ENCODE assay signal across 12 cellular contexts in the genomic region with DNA sequence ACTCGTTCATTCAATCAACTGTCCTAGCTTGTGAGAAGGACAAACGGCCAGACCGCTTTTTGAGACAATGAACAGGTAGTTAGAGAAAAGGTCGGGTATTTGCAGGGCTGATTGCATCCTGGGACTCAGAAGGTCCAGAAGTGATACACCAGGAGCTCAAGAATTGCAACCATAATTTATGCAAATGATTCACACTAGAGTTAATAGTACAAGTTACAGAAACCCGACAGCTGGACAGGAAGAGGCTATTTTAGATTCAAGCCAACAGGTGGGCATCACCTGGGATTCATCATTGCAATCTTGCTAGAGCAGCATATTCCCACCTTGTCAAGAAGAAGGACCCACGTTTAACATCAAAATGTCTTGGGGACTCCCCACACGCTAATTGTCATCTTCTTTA.
DNase-seq lines count a peak whose midpoint lies in the region; ATAC-seq and TF ChIP-seq lines count a peak whose summit lies in the region.
"Had no signal": no experiment of that assay in that cellular context is flagged by ENCODE, and none has a peak within 500 bp of the region (broad histone marks: within the 10 kb centered on the region; RNA-seq: fewer than 3 reads in every experiment).

No MANE protein-coding gene starts in this region.

- H3K27me3 ChIP-seq in effector memory CD4-positive, alpha-beta T cell (replicated peaks; ENCODE audit: control insufficient read depth, insufficient read depth, low read length, poor library complexity, severe bottlenecking) = no peaks in the 10 kb centered on the region
- no peaks in the 10 kb centered on the region for H3K27me3 ChIP-seq in heart left ventricle

- H3K9me3 ChIP-seq in effector memory CD4-positive, alpha-beta T cell (ENCODE audit: control insufficient read depth, low read length) = no peaks in the 10 kb centered on the region
- no peaks in the 10 kb centered on the region for H3K9me3 ChIP-seq in heart left ventricle

- POLR2A ChIA-PET in activated CD4-positive, alpha-beta memory T cell treated with anti-CD3 and anti-CD28 coated beads for 36 hours (lab: Charles Lee) = interaction anchor here (1.0 to 2.2 kb wide), 3 partner anchors 21 to 28 kb away, joined by 3 to 9 read pairs (median 3); no protein-coding TSS in a partner anchor
- POLR2A ChIA-PET in RWPE1 (lab: Yijun Ruan, JAX; ENCODE audit: low non-redundant PET) = no interaction called here

- H3K4me1 ChIP-seq in effector memory CD4-positive, alpha-beta T cell (ENCODE audit: control insufficient read depth, insufficient read depth, low read length, poor library complexity, severe bottlenecking) = peaks cover 4% of the 10 kb centered on the region
- H3K4me1 ChIP-seq in heart left ventricle = peaks cover 0 to 10% (median 0%) of the 10 kb centered on the region in 12 donors

- no peak for DNase-seq in effector memory CD4-positive, alpha-beta T cell
- DNase-seq in Right ventricle myocardium inferior (ENCODE audit: missing footprints) (no peak), heart left ventricle (no peak), RWPE1 (ENCODE audit: low spot score) (no peak)
- no peak for DNase-seq in activated CD4-positive, alpha-beta memory T cell treated with anti-CD3 and anti-CD28 coated beads for 36 hours
- DNase-seq: activated CD8-positive, alpha-beta T cell treated with anti-CD3 and anti-CD28 coated beads, Interleukin-2, amount 10 ng/mL, durations not matched to agents 7 days and 5 days; stimulated activated CD4-positive, alpha-beta T cell treated with anti-CD3 and anti-CD28 coated beads, Interleukin-15, amount 100 ng/mL, for 24 hours had no signal

- TF ChIP-seq POLR2A in heart left ventricle (IDR thresholded peaks at IDR 0.05) = no peak

- CTCF ChIA-PET in activated CD4-positive, alpha-beta memory T cell treated with anti-CD3 and anti-CD28 coated beads for 36 hours (lab: Charles Lee) = interaction anchor here (1.1 to 13.8 kb wide), 3 partner anchors 10 to 80 kb away, joined by 3 to 270 read pairs (median 5); partner anchors contain the start of gene TNFAIP3
- CTCF ChIA-PET in RWPE1 (lab: Yijun Ruan, JAX) = interaction anchor here (1.5 kb wide), 1 partner anchor 242 kb away, joined by 5 read pairs; no protein-coding TSS in a partner anchor

- WGBS in heart left ventricle, 4 donors = 86 to 90% (median 88%) methylated on average over 7 of the region's 7 CpGs

- intact Hi-C loops in Right ventricle myocardium inferior (cut with DNase I) (no loop called here), heart left ventricle (cut with DNase I) (no loop called here)
- intact Hi-C loops in activated CD4-positive, alpha-beta memory T cell treated with anti-CD3 and anti-CD28 coated beads for 36 hours (cut with micrococcal nuclease) = loop anchor here (1.0 kb wide), 1 partner anchor 25 kb away; no protein-coding TSS in a partner anchor

- TF ChIP-seq CTCF in heart left ventricle (IDR thresholded peaks at IDR 0.05) (no peak), RWPE1 (conservative IDR thresholded peaks at IDR 0.05; ENCODE audit: low read depth) (no peak)

- peak overlapping the region; percentile 36 for H3K27ac ChIP-seq in effector memory CD4-positive, alpha-beta T cell (ENCODE audit: insufficient read depth, low read length, poor library complexity, severe bottlenecking)
- H3K27ac ChIP-seq in heart left ventricle (no peak overlapping the region), RWPE1 (no peak overlapping the region)

- H3K4me3 Mint-ChIP-seq in activated CD4-positive, alpha-beta memory T cell treated with anti-CD3 and anti-CD28 coated beads for 36 hours = no peak overlapping the region
- H3K4me3 Mint-ChIP-seq: activated CD8-positive, alpha-beta T cell treated with anti-CD3 and anti-CD28 coated beads, Interleukin-2, amount 10 ng/mL, durations not matched to agents 7 days and 5 days had no signal

- ATAC-seq in GM18909 (IDR thresholded peaks at IDR 0.05; ENCODE audit: poor library complexity, unreplicated experiment) = peak; percentile 51
- ATAC-seq in GM21737 (IDR thresholded peaks at IDR 0.05; ENCODE audit: unreplicated experiment) = peak; percentile 45
- ATAC-seq in HG03432 (IDR thresholded peaks at IDR 0.05; ENCODE audit: unreplicated experiment) = peak; percentile 60
- no peak for ATAC-seq in Right ventricle myocardium inferior
- ATAC-seq in heart left ventricle = no peak
- ATAC-seq: natural killer cell treated with Interleukin-12 subunit alpha and Interleukin-12 subunit beta and Interleukin-15 and Interleukin-18, amount 100 ng/mL, for 72 hours; SK-N-SH treated with all-trans-retinoic acid at 6 μM for 48 hours had no signal

- no peak overlapping the region for H3K4me3 ChIP-seq in effector memory CD4-positive, alpha-beta T cell (ENCODE audit: insufficient read depth, low read depth, low read length, poor library complexity, severe bottlenecking)
- no peak overlapping the region for H3K4me3 ChIP-seq in heart left ventricle

- H3K27ac Mint-ChIP-seq in activated CD4-positive, alpha-beta memory T cell treated with anti-CD3 and anti-CD28 coated beads for 36 hours = no peak overlapping the region

- peaks cover 18% of the 10 kb centered on the region for H3K4me1 Mint-ChIP-seq in activated CD4-positive, alpha-beta memory T cell treated with anti-CD3 and anti-CD28 coated beads for 36 hours (ENCODE audit: low read depth)

- no peaks in the 10 kb centered on the region for H3K9me3 Mint-ChIP-seq in activated CD4-positive, alpha-beta memory T cell treated with anti-CD3 and anti-CD28 coated beads for 36 hours
- H3K9me3 Mint-ChIP-seq: natural killer cell treated with Interleukin-12 subunit alpha and Interleukin-12 subunit beta and Interleukin-15 and Interleukin-18, amount 100 ng/mL, for 72 hours had no signal

- no peaks in the 10 kb centered on the region for H3K36me3 Mint-ChIP-seq in activated CD4-positive, alpha-beta memory T cell treated with anti-CD3 and anti-CD28 coated beads for 36 hours
- H3K36me3 Mint-ChIP-seq: natural killer cell treated with Interleukin-12 subunit alpha and Interleukin-12 subunit beta and Interleukin-15 and Interleukin-18, amount 100 ng/mL, for 72 hours had no signal

- no peaks in the 10 kb centered on the region for H3K27me3 Mint-ChIP-seq in activated CD4-positive, alpha-beta memory T cell treated with anti-CD3 and anti-CD28 coated beads for 36 hours
- H3K27me3 Mint-ChIP-seq: natural killer cell treated with Interleukin-12 subunit alpha and Interleukin-12 subunit beta and Interleukin-15 and Interleukin-18, amount 100 ng/mL, for 72 hours had no signal

- H3K36me3 ChIP-seq in effector memory CD4-positive, alpha-beta T cell (ENCODE audit: control insufficient read depth, insufficient read depth, low read length) = no peaks in the 10 kb centered on the region
- H3K36me3 ChIP-seq in heart left ventricle = no peaks in the 10 kb centered on the region

Comparison
In these comparisons a context has a peak if more than half of its experiments do, and no peak if none do; other contexts are left out.
1. ATAC-seq: peak in GM18909 (single experiment), GM21737 (single experiment) and HG03432 (single experiment); none in Right ventricle myocardium inferior (single experiment) and heart left ventricle (0 of 4).